1 cellular context compared by ENCODE assay signal in genomic region chr20:47389867-47390347, GRCh38.
TF ChIP-seq lines count a peak whose summit lies in the region.

No MANE protein-coding gene starts in this region.

TF ChIP-seq in K562, 482 proteins besides CTCF, POLR2A, EP300 and RAD21 (continued from another document):
- no peak for TF ChIP-seq CLOCK (CRISPR knock-in tag; IDR thresholded peaks at IDR 0.05; ENCODE audit: borderline replicate concordance)
- peak; percentile 20; the same call in 1 of the 2 replicates for TF ChIP-seq MAFF (IDR thresholded peaks at IDR 0.05; ENCODE audit: low read length)
- no peak for TF ChIP-seq ZNF232 (CRISPR knock-in tag; IDR thresholded peaks at IDR 0.05)
- TF ChIP-seq ETV1 (tag; conservative IDR thresholded peaks at IDR 0.05; ENCODE audit: low read depth): no peak
- peak; percentile 90 for TF ChIP-seq EWSR1 (IDR thresholded peaks at IDR 0.05; ENCODE audit: borderline replicate concordance, low read depth, partially characterized antibody)
- TF ChIP-seq FOSL1 (tag; conservative IDR thresholded peaks at IDR 0.05): peak; percentile 32; the same call in 1 of the 2 replicates
- TF ChIP-seq ZNF592 (IDR thresholded peaks at IDR 0.05): peak; percentile 77
- 0 out of 2 replicates have a peak, but pooled peaks have one; percentile 51 for TF ChIP-seq MEF2D (tag; conservative IDR thresholded peaks at IDR 0.05; ENCODE audit: low read depth)
- no peak for TF ChIP-seq TCF3 (CRISPR knock-in tag; IDR thresholded peaks at IDR 0.05)
- peak; percentile 18; the same call in 1 of the 2 replicates for TF ChIP-seq MAFK (IDR thresholded peaks at IDR 0.05; ENCODE audit: low read length)
- TF ChIP-seq PKNOX1 (IDR thresholded peaks at IDR 0.05): no peak
- peak; percentile 41 for TF ChIP-seq ATF3 (IDR thresholded peaks at IDR 0.05)
- no peak for TF ChIP-seq ATF3 (CRISPR knock-in tag; conservative IDR thresholded peaks at IDR 0.05)
- TF ChIP-seq MAX (CRISPR knock-in tag; IDR thresholded peaks at IDR 0.05): peak; percentile 9; the same call in 1 of the 2 replicates
- no peak for TF ChIP-seq ELF1 (tag; IDR thresholded peaks at IDR 0.05)
- TF ChIP-seq MBD1 (CRISPR knock-in tag; IDR thresholded peaks at IDR 0.05): no peak
TF ChIP-seq in K562: peak in this region for 24.
